Comparison of ENCODE assay signal across 17 cellular contexts in genomic region chr1:27149714-27150113, GRCh38. TPM values are rescaled to one million over a fixed set of nuclear protein-coding genes. Genes with fewer than 3 reads are reported as not detected.
DNase-seq lines count a peak whose midpoint lies in the region; ATAC-seq and TF ChIP-seq lines count a peak whose summit lies in the region.
"Had no signal": no experiment of that assay in that cellular context is flagged by ENCODE, and none has a peak within 500 bp of the region (broad histone marks: within the 10 kb centered on the region; RNA-seq: fewer than 3 reads in every experiment).

No MANE protein-coding gene starts in this region.

- intact Hi-C loops in CD4-positive, alpha-beta T cell (cut with DNase I, micrococcal nuclease), result no loop called here
- intact Hi-C loops in lower lobe of right lung (cut with DNase I) (no loop called here), spleen (cut with DNase I; ENCODE audit: low total_unique reads) (loop anchor here (10.0 kb wide), 1 partner anchor 45 kb away; no protein-coding TSS in a partner anchor)

- H3K4me1 ChIP-seq in lower lobe of right lung, result peaks cover 80% of the 10 kb centered on the region
- peaks cover 33 to 91% (median 69%) of the 10 kb centered on the region in 6 donors for H3K4me1 ChIP-seq in spleen

- POLR2A ChIA-PET in CD4-positive, alpha-beta T cell (lab: Charles Lee), result interaction anchor here (2.8 to 9.8 kb wide), 2 partner anchors 10 to 13 kb away, joined by 13 to 179 read pairs; no protein-coding TSS in a partner anchor
- POLR2A ChIA-PET in RWPE1 (lab: Yijun Ruan, JAX; ENCODE audit: low non-redundant PET), result no interaction called here

- no peak for DNase-seq in CD4-positive, alpha-beta T cell
- DNase-seq in RWPE1 (ENCODE audit: low spot score), result no peak
- DNase-seq in lower lobe of right lung, result no peak
- no peak for DNase-seq in spleen
- no peak for DNase-seq in NCI-H146 (lab: John Stamatoyannopoulos, UW)
- DNase-seq in AML-193 (lab: John Stamatoyannopoulos, UW), result no peak
- DNase-seq in stimulated activated CD8-positive, alpha-beta memory T cell treated with anti-CD3 and anti-CD28 coated beads, Interleukin-4, amount 100 ng/mL, for 48 hours, result no peak
- DNase-seq: activated CD8-positive, alpha-beta T cell treated with anti-CD3 and anti-CD28 coated beads for 36 hours; cerebellar nuclear complex; IMR-90; NCI-H1092; OCI-M1; SJCRH30; T-helper 2 cell had no signal

- no peaks in the 10 kb centered on the region for H3K9me3 ChIP-seq in CD4-positive, alpha-beta T cell (ENCODE audit: control insufficient read depth, low read length)
- H3K9me3 ChIP-seq in lower lobe of right lung (no peaks in the 10 kb centered on the region), spleen (no peaks in the 10 kb centered on the region)
- H3K9me3 ChIP-seq: SJCRH30 had no signal

- H3K36me3 ChIP-seq in lower lobe of right lung, result peaks cover 6% of the 10 kb centered on the region
- peaks cover 0 to 33% (median 4%) of the 10 kb centered on the region in 6 donors for H3K36me3 ChIP-seq in spleen
- H3K36me3 ChIP-seq: SJCRH30 had no signal

- TF ChIP-seq CTCF in CD4-positive, alpha-beta T cell (IDR thresholded peaks at IDR 0.05), result no peak
- no peak for TF ChIP-seq CTCF in RWPE1 (conservative IDR thresholded peaks at IDR 0.05; ENCODE audit: low read depth)
- TF ChIP-seq CTCF in lower lobe of right lung (IDR thresholded peaks at IDR 0.05), result no peak
- no peak for TF ChIP-seq CTCF in spleen (IDR thresholded peaks at IDR 0.05 in 8 of 11, conservative IDR thresholded peaks at IDR 0.05 in 3 of 11)

- peak overlapping the region; percentile 40 for H3K27ac Mint-ChIP-seq in CD4-positive, alpha-beta T cell

- TF ChIP-seq POLR2A in spleen (IDR thresholded peaks at IDR 0.05), result no peak

- no peak overlapping the region for H3K4me3 Mint-ChIP-seq in CD4-positive, alpha-beta T cell
- H3K4me3 Mint-ChIP-seq: activated CD8-positive, alpha-beta T cell treated with anti-CD3 and anti-CD28 coated beads for 36 hours; WTC11 had no signal

- peaks cover 63% of the 10 kb centered on the region for H3K4me1 Mint-ChIP-seq in CD4-positive, alpha-beta T cell (ENCODE audit: low read depth)

- peaks cover 4% of the 10 kb centered on the region for H3K36me3 Mint-ChIP-seq in CD4-positive, alpha-beta T cell (ENCODE audit: low read depth)

- H3K27me3 ChIP-seq in CD4-positive, alpha-beta T cell (ENCODE audit: control insufficient read depth, insufficient read depth, low read length), result no peaks in the 10 kb centered on the region
- H3K27me3 ChIP-seq in lower lobe of right lung (ENCODE audit: low read depth), result no peaks in the 10 kb centered on the region
- no peaks in the 10 kb centered on the region for H3K27me3 ChIP-seq in spleen (replicated peaks in 1 of 7)
- H3K27me3 ChIP-seq: SJCRH30 had no signal

- H3K27ac ChIP-seq in CD4-positive, alpha-beta T cell (ENCODE audit: low read depth, low read length), result no peak overlapping the region
- H3K27ac ChIP-seq in RWPE1, result peak overlapping the region; percentile 48; the same call in 1 of the 2 replicates
- no peak overlapping the region for H3K27ac ChIP-seq in lower lobe of right lung
- peak overlapping the region in 5 of 8 donors; percentile 36 to 69 (median 40) for H3K27ac ChIP-seq in spleen
- H3K27ac ChIP-seq: SJCRH30 had no signal

- CTCF ChIA-PET in CD4-positive, alpha-beta T cell (lab: Charles Lee), result interaction anchor here (0.8 kb wide), 1 partner anchor 13 kb away, joined by 3 read pairs; no protein-coding TSS in a partner anchor
- CTCF ChIA-PET in RWPE1 (lab: Yijun Ruan, JAX), result no interaction called here

- no peaks in the 10 kb centered on the region for H3K27me3 Mint-ChIP-seq in CD4-positive, alpha-beta T cell
- H3K27me3 Mint-ChIP-seq: activated CD8-positive, alpha-beta T cell treated with anti-CD3 and anti-CD28 coated beads for 36 hours had no signal

- H3K4me3 ChIP-seq in lower lobe of right lung (no peak overlapping the region), spleen (no peak overlapping the region)
- H3K4me3 ChIP-seq: SJCRH30 had no signal

- ATAC-seq in CD4-positive, alpha-beta T cell (ENCODE audit: poor library complexity), result no peak
- peak; percentile 25 to 29 for ATAC-seq in lower lobe of right lung
- ATAC-seq in HG03175 (IDR thresholded peaks at IDR 0.05; ENCODE audit: unreplicated experiment), result no peak
- ATAC-seq: activated CD8-positive, alpha-beta T cell treated with anti-CD3 and anti-CD28 coated beads for 36 hours; left lobe of liver; WTC11 had no signal

- 69 to 91% (median 85%) methylated on average over 4 of the region's 4 CpGs for WGBS in spleen, 5 donors

- no peaks in the 10 kb centered on the region for H3K9me3 Mint-ChIP-seq in CD4-positive, alpha-beta T cell
- H3K9me3 Mint-ChIP-seq: activated CD8-positive, alpha-beta T cell treated with anti-CD3 and anti-CD28 coated beads for 36 hours; WTC11 had no signal

RNA-seq across cellular contexts. Expression of gene SLC9A1, which starts 5.2 kb away (rescaled TPM):
- 10 to 100 TPM; 14.2 to 19.0 TPM for total RNA-seq in CD4-positive, alpha-beta T cell
- 57.7 TPM for total RNA-seq in lower lobe of right lung
- 10 to 100 TPM; 21.2 to 40.4 (median 35.0) TPM for total RNA-seq in spleen
- 10 to 100 TPM in 1 of 3 donors, 1 to 10 TPM in 2; 6.0 to 14.8 (median 7.7) TPM for polyA plus RNA-seq in spleen

Comparison
In these comparisons a context has a peak if more than half of its experiments do, and no peak if none do; other contexts are left out.
1. ATAC-seq: peak in lower lobe of right lung (2 of 2); none in CD4-positive, alpha-beta T cell (single experiment) and HG03175 (single experiment).
2. H3K27ac ChIP-seq: peak in RWPE1 (single experiment) and spleen (5 of 8); none in CD4-positive, alpha-beta T cell (single experiment) and lower lobe of right lung (single experiment).